17 cellular contexts compared by ENCODE assay signal in genomic region chr1:44315521-44315920, GRCh38. TPM values are rescaled to one million over a fixed set of nuclear protein-coding genes. Genes with fewer than 3 reads are reported as not detected.
DNase-seq lines count a peak whose midpoint lies in the region; ATAC-seq and TF ChIP-seq lines count a peak whose summit lies in the region.
"Had no signal": no experiment of that assay in that cellular context is flagged by ENCODE, and none has a peak within 500 bp of the region (broad histone marks: within the 10 kb centered on the region; RNA-seq: fewer than 3 reads in every experiment).

No MANE protein-coding gene starts in this region.

- H3K27ac Mint-ChIP-seq in glutamatergic neuron (ENCODE audit: unreplicated experiment) = peak overlapping the region; percentile 50
- no peak overlapping the region for H3K27ac Mint-ChIP-seq in naive thymus-derived CD4-positive, alpha-beta T cell
- H3K27ac Mint-ChIP-seq: CD4-positive, CD25-positive, alpha-beta regulatory T cell; HFFc6 had no signal

- peaks cover 19% of the 10 kb centered on the region for H3K4me1 Mint-ChIP-seq in glutamatergic neuron (ENCODE audit: low read depth, unreplicated experiment)
- peaks cover 0 to 33% (median 4%) of the 10 kb centered on the region in 7 donors for H3K4me1 Mint-ChIP-seq in naive thymus-derived CD4-positive, alpha-beta T cell

- H3K4me3 Mint-ChIP-seq in glutamatergic neuron (ENCODE audit: unreplicated experiment) = no peak overlapping the region
- no peak overlapping the region for H3K4me3 Mint-ChIP-seq in naive thymus-derived CD4-positive, alpha-beta T cell
- H3K4me3 Mint-ChIP-seq: CD4-positive, CD25-positive, alpha-beta regulatory T cell; HFFc6 had no signal

- H3K27me3 ChIP-seq in naive thymus-derived CD4-positive, alpha-beta T cell (ENCODE audit: control insufficient read depth in 2 of 2, insufficient read depth in 2 of 2, low read length in 2 of 2) = no peaks in the 10 kb centered on the region

- no peak for TF ChIP-seq CTCF in glutamatergic neuron (IDR thresholded peaks at IDR 0.05; ENCODE audit: partially characterized antibody, unreplicated experiment)

- no peaks in the 10 kb centered on the region for H3K4me1 ChIP-seq in naive thymus-derived CD4-positive, alpha-beta T cell (ENCODE audit: control insufficient read depth in 2 of 2, insufficient read depth in 2 of 2, low read length in 2 of 2)

- H3K27ac ChIP-seq in naive thymus-derived CD4-positive, alpha-beta T cell (ENCODE audit: low read depth, low read length) = no peak overlapping the region

- H3K4me3 ChIP-seq in naive thymus-derived CD4-positive, alpha-beta T cell (ENCODE audit: low read length) = no peak overlapping the region

- peaks cover 4 to 83% (median 6%) of the 10 kb centered on the region in 3 experiments for H3K36me3 ChIP-seq in naive thymus-derived CD4-positive, alpha-beta T cell (ENCODE audit: control insufficient read depth in 2 of 3, insufficient read depth in 3 of 3, low read length in 3 of 3)

- no peaks in the 10 kb centered on the region for H3K36me3 Mint-ChIP-seq in glutamatergic neuron (ENCODE audit: unreplicated experiment)
- H3K36me3 Mint-ChIP-seq in naive thymus-derived CD4-positive, alpha-beta T cell = peaks cover 0 to 57% (median 12%) of the 10 kb centered on the region in 5 donors

- no peaks in the 10 kb centered on the region for H3K9me3 ChIP-seq in naive thymus-derived CD4-positive, alpha-beta T cell (ENCODE audit: control insufficient read depth in 2 of 3, low read length in 3 of 3)

- peaks cover 4% of the 10 kb centered on the region for H3K9me3 Mint-ChIP-seq in glutamatergic neuron (ENCODE audit: unreplicated experiment)
- H3K9me3 Mint-ChIP-seq in naive thymus-derived CD4-positive, alpha-beta T cell = no peaks in the 10 kb centered on the region
- H3K9me3 Mint-ChIP-seq: CD4-positive, CD25-positive, alpha-beta regulatory T cell; HFFc6 had no signal

- CTCF ChIA-PET in naive thymus-derived CD4-positive, alpha-beta T cell (lab: Charles Lee) = interaction anchor here (1.1 kb wide), 1 partner anchor 103 kb away, joined by 3 read pairs; no protein-coding TSS in a partner anchor

- intact Hi-C loops in naive thymus-derived CD4-positive, alpha-beta T cell (cut with micrococcal nuclease) = no loop called here

- DNase-seq in NCI-H524 (lab: John Stamatoyannopoulos, UW) (peak; percentile 1 to 37), NCI-H524 treated with DMSO at 0.1 percent for 48 hours (lab: John Stamatoyannopoulos, UW) (no peak), NCI-H510A (lab: John Stamatoyannopoulos, UW) (peak; percentile 63), glutamatergic neuron (peak; percentile 31), NCI-H345 (lab: John Stamatoyannopoulos, UW) (no peak)
- no peak for DNase-seq in naive thymus-derived CD4-positive, alpha-beta T cell
- DNase-seq: AML-193; CD4-positive, CD25-positive, alpha-beta regulatory T cell; DND-41; GF-D8; GOT3; HFFc6; MM.1S; NCI-H1105 treated with DMSO at 0.1 percent for 48 hours; NCI-H2081; NCI-H526 treated with DMSO at 0.1 percent for 48 hours had no signal

- POLR2A ChIA-PET in naive thymus-derived CD4-positive, alpha-beta T cell (lab: Charles Lee) = interaction anchor here (0.6 kb wide), 1 partner anchor 321 kb away, joined by 3 read pairs; no protein-coding TSS in a partner anchor

- no peaks in the 10 kb centered on the region for H3K27me3 Mint-ChIP-seq in glutamatergic neuron (ENCODE audit: unreplicated experiment)
- no peaks in the 10 kb centered on the region for H3K27me3 Mint-ChIP-seq in naive thymus-derived CD4-positive, alpha-beta T cell
- H3K27me3 Mint-ChIP-seq: CD4-positive, CD25-positive, alpha-beta regulatory T cell had no signal

- ATAC-seq in naive thymus-derived CD4-positive, alpha-beta T cell = no peak
- ATAC-seq in GM21619 (IDR thresholded peaks at IDR 0.05; ENCODE audit: unreplicated experiment) = no peak

RNA-seq across cellular contexts. Expression of gene ERI3, which starts 39.5 kb away (rescaled TPM):
- total RNA-seq in glutamatergic neuron (ENCODE audit: unreplicated experiment) = 37.0 TPM
- 10 to 100 TPM; 28.7 to 37.7 (median 36.2) TPM for total RNA-seq in naive thymus-derived CD4-positive, alpha-beta T cell
- 10 to 100 TPM; 33.6 to 40.4 TPM for polyA plus RNA-seq in naive thymus-derived CD4-positive, alpha-beta T cell

Comparison
In these comparisons a context has a peak if more than half of its experiments do, and no peak if none do; other contexts are left out.
1. DNase-seq: peak in NCI-H524 (2 of 2), NCI-H510A (single experiment) and glutamatergic neuron (single experiment); none in NCI-H524 treated with DMSO at 0.1 percent for 48 hours (single experiment), naive thymus-derived CD4-positive, alpha-beta T cell (0 of 9) and NCI-H345 (single experiment).